21 cellular contexts compared by ENCODE assay signal in the genomic region with DNA sequence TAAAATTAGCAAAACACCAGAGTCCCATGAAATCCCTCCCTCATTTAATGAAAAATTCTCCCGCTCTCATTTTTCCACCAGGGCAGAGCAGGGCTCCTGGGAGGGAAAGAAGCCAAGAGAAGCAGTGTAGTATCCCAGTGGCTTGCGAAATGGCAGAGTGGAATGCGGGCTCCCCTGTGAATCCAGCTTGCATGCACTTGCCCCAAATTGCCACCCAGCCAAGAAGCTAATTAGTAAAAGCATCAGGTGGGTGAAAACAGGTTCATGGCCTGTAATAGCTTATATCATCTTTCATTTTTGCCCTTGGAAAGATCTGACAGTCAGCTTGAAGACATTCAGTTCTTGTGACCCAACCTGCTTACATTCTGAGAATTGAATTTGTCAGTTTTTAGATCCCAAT.
"Had no signal": no experiment of that assay in that cellular context is flagged by ENCODE, and none has a peak within 500 bp of the region (broad histone marks: within the 10 kb centered on the region; RNA-seq: fewer than 3 reads in every experiment).

No MANE protein-coding gene starts in this region.

- DNase-seq: activated B cell treated with CpG ODN at 0.5 μM for 24 hours; activated CD4-positive, alpha-beta memory T cell treated with anti-CD3 and anti-CD28 coated beads for 36 hours; activated CD4-positive, alpha-beta T cell treated with anti-CD3 and anti-CD28 coated beads for 4 hours; activated T-cell treated with anti-CD3 and anti-CD28 coated beads for 4 hours; dermis blood vessel endothelial cell; effector memory CD8-positive, alpha-beta T cell; foreskin keratinocyte; glutamatergic neuron; hippocampal formation; occipital lobe; right cardiac atrium; small intestine; stimulated activated CD4-positive, alpha-beta T cell treated with anti-CD3 and anti-CD28 coated beads, Interleukin-15, amount 100 ng/mL, for 24 hours; stimulated activated CD4-positive, alpha-beta T cell treated with anti-CD3 and anti-CD28 coated beads, Interleukin-2, amount 100 ng/mL, for 48 hours; T-cell; T-helper 9 cell had no signal

- H3K36me3 ChIP-seq: tibial nerve had no signal

- H3K9me3 ChIP-seq: tibial nerve had no signal

- H3K4me3 Mint-ChIP-seq: activated B cell treated with CpG ODN at 0.5 μM for 24 hours; activated CD4-positive, alpha-beta memory T cell treated with anti-CD3 and anti-CD28 coated beads for 36 hours; activated naive CD8-positive, alpha-beta T cell; effector memory CD8-positive, alpha-beta T cell; stimulated activated naive CD8-positive, alpha-beta T cell treated with anti-CD3 and anti-CD28 coated beads, Interleukin-15, Interleukin-2, amounts not matched to agents 100 ng/mL and 50 ng/mL, for 24 hours; T-cell had no signal

- FAIRE-seq: keratinocyte, small intestine had no signal

- H3K4me1 Mint-ChIP-seq: activated B cell treated with CpG ODN at 0.5 μM for 24 hours, T-cell had no signal

- H3K9me3 Mint-ChIP-seq: activated B cell treated with CpG ODN at 0.5 μM for 24 hours; activated CD4-positive, alpha-beta memory T cell treated with anti-CD3 and anti-CD28 coated beads for 36 hours; effector memory CD8-positive, alpha-beta T cell; stimulated activated naive CD8-positive, alpha-beta T cell treated with anti-CD3 and anti-CD28 coated beads, Interleukin-15, Interleukin-2, amounts not matched to agents 100 ng/mL and 50 ng/mL, for 24 hours; T-cell had no signal

- H3K27ac ChIP-seq: foreskin keratinocyte, tibial nerve had no signal

- H3K27me3 Mint-ChIP-seq: activated B cell treated with CpG ODN at 0.5 μM for 24 hours; activated CD4-positive, alpha-beta memory T cell treated with anti-CD3 and anti-CD28 coated beads for 36 hours; activated naive CD8-positive, alpha-beta T cell; effector memory CD8-positive, alpha-beta T cell; stimulated activated naive CD8-positive, alpha-beta T cell treated with anti-CD3 and anti-CD28 coated beads, Interleukin-15, Interleukin-2, amounts not matched to agents 100 ng/mL and 50 ng/mL, for 24 hours had no signal

- H3K4me1 ChIP-seq: foreskin keratinocyte, tibial nerve had no signal

- H3K4me3 ChIP-seq: lung, tibial nerve had no signal

- H3K27me3 ChIP-seq: foreskin keratinocyte had no signal

- H3K27ac Mint-ChIP-seq: activated B cell treated with CpG ODN at 0.5 μM for 24 hours; activated CD4-positive, alpha-beta memory T cell treated with anti-CD3 and anti-CD28 coated beads for 36 hours; activated naive CD8-positive, alpha-beta T cell; effector memory CD8-positive, alpha-beta T cell; stimulated activated naive CD8-positive, alpha-beta T cell treated with anti-CD3 and anti-CD28 coated beads, Interleukin-15, Interleukin-2, amounts not matched to agents 100 ng/mL and 50 ng/mL, for 24 hours; T-cell had no signal

- H3K36me3 Mint-ChIP-seq: activated CD4-positive, alpha-beta memory T cell treated with anti-CD3 and anti-CD28 coated beads for 36 hours; activated naive CD8-positive, alpha-beta T cell had no signal

- ATAC-seq: effector memory CD8-positive, alpha-beta T cell; foreskin keratinocyte; right cardiac atrium; T-cell had no signal
